Comparison of ENCODE assay signal across 6 cellular contexts in genomic region chr19:10568444-10568825, GRCh38. TPM values are rescaled to one million over a fixed set of nuclear protein-coding genes. Genes with fewer than 3 reads are reported as not detected.
DNase-seq lines count a peak whose midpoint lies in the region; ATAC-seq and TF ChIP-seq lines count a peak whose summit lies in the region.

No MANE protein-coding gene starts in this region.

- no peaks in the 10 kb centered on the region for H3K9me3 Mint-ChIP-seq in T-helper 2 cell treated with Interferon-gamma antibody and Interleukin-4, amounts not matched to agents 5 μg/mL and 100 μg/mL, for 36 hours
- H3K9me3 Mint-ChIP-seq in stimulated activated naive B cell treated with anti-CD40 and anti-IgM and Interleukin-4, amounts not matched to agents 10 μg/mL and 1 μg/mL and 100 μg/mL, for 72 hours: no peaks in the 10 kb centered on the region

- TF ChIP-seq CTCF in 22Rv1 (IDR thresholded peaks at IDR 0.05): peak; percentile 29

- H3K27me3 Mint-ChIP-seq in T-helper 2 cell treated with Interferon-gamma antibody and Interleukin-4, amounts not matched to agents 5 μg/mL and 100 μg/mL, for 36 hours (ENCODE audit: low read depth): no peaks in the 10 kb centered on the region
- H3K27me3 Mint-ChIP-seq in stimulated activated naive B cell treated with anti-CD40 and anti-IgM and Interleukin-4, amounts not matched to agents 10 μg/mL and 1 μg/mL and 100 μg/mL, for 72 hours: no peaks in the 10 kb centered on the region

- peak overlapping the region; percentile 100 for H3K4me3 Mint-ChIP-seq in T-helper 2 cell treated with Interferon-gamma antibody and Interleukin-4, amounts not matched to agents 5 μg/mL and 100 μg/mL, for 36 hours
- H3K4me3 Mint-ChIP-seq in stimulated activated naive B cell treated with anti-CD40 and anti-IgM and Interleukin-4, amounts not matched to agents 10 μg/mL and 1 μg/mL and 100 μg/mL, for 72 hours: peak overlapping the region; percentile 88 to 92

- peak; percentile 9 for ATAC-seq in GM21723 (IDR thresholded peaks at IDR 0.05; ENCODE audit: unreplicated experiment)
- ATAC-seq in stimulated activated naive B cell treated with anti-CD40 and anti-IgM and Interleukin-4, amounts not matched to agents 10 μg/mL and 1 μg/mL and 100 μg/mL, for 72 hours (replicated peaks): peak; percentile 4 to 18

- peak overlapping the region; percentile 93 for H3K27ac Mint-ChIP-seq in T-helper 2 cell treated with Interferon-gamma antibody and Interleukin-4, amounts not matched to agents 5 μg/mL and 100 μg/mL, for 36 hours
- peak overlapping the region; percentile 76 for H3K27ac Mint-ChIP-seq in stimulated activated naive B cell treated with anti-CD40 and anti-IgM and Interleukin-4, amounts not matched to agents 10 μg/mL and 1 μg/mL and 100 μg/mL, for 72 hours

- intact Hi-C loops in cardiac septum (cut with DNase I): loop anchor here (5.0 kb wide), 2 partner anchors 84 to 166 kb away; partner anchors contain the start of genes CDC37 and ILF3

- peak overlapping the region; percentile 99 for H3K27ac ChIP-seq in 22Rv1

- H3K36me3 Mint-ChIP-seq in T-helper 2 cell treated with Interferon-gamma antibody and Interleukin-4, amounts not matched to agents 5 μg/mL and 100 μg/mL, for 36 hours (ENCODE audit: low read depth): peaks cover 35% of the 10 kb centered on the region
- H3K36me3 Mint-ChIP-seq in stimulated activated naive B cell treated with anti-CD40 and anti-IgM and Interleukin-4, amounts not matched to agents 10 μg/mL and 1 μg/mL and 100 μg/mL, for 72 hours: peaks cover 6 to 15% of the 10 kb centered on the region in 2 donors

- DNase-seq in T-helper 2 cell treated with Interferon-gamma antibody and Interleukin-4, amounts not matched to agents 5 μg/mL and 100 μg/mL, for 36 hours (ENCODE audit: low spot score): no peak
- DNase-seq in cardiac septum (ENCODE audit: low spot score) (peak; percentile 78), SKM-1 treated with dmso at 0.1 percent for 144 hours (lab: John Stamatoyannopoulos, UW; ENCODE audit: unreplicated experiment) (no peak)
- no peak for DNase-seq in stimulated activated naive B cell treated with anti-CD40 and anti-IgM and Interleukin-4, amounts not matched to agents 10 μg/mL and 1 μg/mL and 100 μg/mL, for 72 hours

- H3K4me1 Mint-ChIP-seq in T-helper 2 cell treated with Interferon-gamma antibody and Interleukin-4, amounts not matched to agents 5 μg/mL and 100 μg/mL, for 36 hours (ENCODE audit: low read depth): peaks cover 40% of the 10 kb centered on the region
- peaks cover 43 to 59% of the 10 kb centered on the region in 2 donors for H3K4me1 Mint-ChIP-seq in stimulated activated naive B cell treated with anti-CD40 and anti-IgM and Interleukin-4, amounts not matched to agents 10 μg/mL and 1 μg/mL and 100 μg/mL, for 72 hours

RNA-seq across cellular contexts. Expression of gene CDKN2D, which starts 0.3 kb away (rescaled TPM):
- 14.9 TPM for total RNA-seq in cardiac septum

RNA-seq across cellular contexts. Expression of gene KRI1, which starts 2.6 kb away (rescaled TPM):
- 10.8 TPM for total RNA-seq in cardiac septum

RNA-seq across cellular contexts. Expression of gene AP1M2, which starts 18.7 kb away (rescaled TPM):
- total RNA-seq in cardiac septum: not detected

RNA-seq across cellular contexts. Expression of gene ATG4D, which starts 24.7 kb away (rescaled TPM):
- total RNA-seq in cardiac septum: 47.6 TPM

RNA-seq across cellular contexts. Expression of gene S1PR5, which starts 51.2 kb away (rescaled TPM):
- 0.75 TPM for total RNA-seq in cardiac septum
